7 cellular contexts compared by ENCODE assay signal in the genomic region with DNA sequence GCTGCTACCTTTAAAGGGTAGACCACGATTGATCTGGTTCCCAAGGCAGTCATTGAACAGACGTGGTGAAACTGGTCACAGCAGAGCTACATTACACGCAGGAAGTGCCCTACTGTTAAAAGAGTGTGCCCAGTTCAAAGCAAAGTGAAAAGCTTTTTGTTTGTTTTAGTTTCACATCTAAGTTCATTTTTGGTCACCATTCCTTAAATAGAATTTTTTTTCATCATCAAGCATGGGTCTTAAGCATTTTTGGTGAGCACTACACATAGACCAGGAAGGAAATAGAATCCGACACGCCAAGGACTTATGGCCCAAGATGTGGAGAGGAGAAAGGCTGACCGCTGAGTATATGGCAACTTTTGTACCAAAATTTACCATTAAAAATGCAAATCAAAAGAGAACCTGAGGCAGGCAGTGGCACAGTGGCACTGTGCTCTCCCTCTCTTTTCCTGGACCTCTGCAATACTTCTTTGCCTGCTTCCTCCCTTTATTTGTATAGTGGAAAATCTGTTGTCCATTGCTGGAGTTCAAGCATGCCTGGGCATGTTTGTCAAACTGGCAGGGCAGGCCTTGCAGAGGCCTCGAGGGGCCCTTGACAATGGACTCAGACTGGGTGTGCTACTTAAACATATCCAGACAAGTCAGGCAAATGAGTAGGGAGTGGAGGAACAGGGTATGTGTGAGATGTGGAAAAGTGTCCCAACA.
DNase-seq lines count a peak whose midpoint lies in the region; ATAC-seq lines count a peak whose summit lies in the region.

No MANE protein-coding gene starts in this region.

- ATAC-seq in GM18907 (IDR thresholded peaks at IDR 0.05; ENCODE audit: unreplicated experiment): peak; percentile 69
- ATAC-seq in HG02852 (IDR thresholded peaks at IDR 0.05; ENCODE audit: unreplicated experiment): peak; percentile 69
- no peak for ATAC-seq in GM21515 (IDR thresholded peaks at IDR 0.05; ENCODE audit: unreplicated experiment)

- H3K27ac ChIP-seq in epithelial cell of prostate: peak overlapping the region; percentile 95

- DNase-seq in NCI-H2107 treated with DMSO at 0.1 percent for 48 hours (lab: John Stamatoyannopoulos, UW; ENCODE audit: unreplicated experiment) (peak; percentile 63), epithelial cell of prostate (ENCODE audit: low read depth, low spot score) (peak; percentile 97), AG08395 (ENCODE audit: low spot score) (no peak), NCI-H1694 (lab: John Stamatoyannopoulos, UW) (no peak)

Comparison
In these comparisons a context has a peak if more than half of its experiments do, and no peak if none do; other contexts are left out.
1. DNase-seq: peak in NCI-H2107 treated with DMSO at 0.1 percent for 48 hours (single experiment) and epithelial cell of prostate (single experiment); none in AG08395 (single experiment) and NCI-H1694 (single experiment).